20 cellular contexts compared by ENCODE assay signal in the genomic region with DNA sequence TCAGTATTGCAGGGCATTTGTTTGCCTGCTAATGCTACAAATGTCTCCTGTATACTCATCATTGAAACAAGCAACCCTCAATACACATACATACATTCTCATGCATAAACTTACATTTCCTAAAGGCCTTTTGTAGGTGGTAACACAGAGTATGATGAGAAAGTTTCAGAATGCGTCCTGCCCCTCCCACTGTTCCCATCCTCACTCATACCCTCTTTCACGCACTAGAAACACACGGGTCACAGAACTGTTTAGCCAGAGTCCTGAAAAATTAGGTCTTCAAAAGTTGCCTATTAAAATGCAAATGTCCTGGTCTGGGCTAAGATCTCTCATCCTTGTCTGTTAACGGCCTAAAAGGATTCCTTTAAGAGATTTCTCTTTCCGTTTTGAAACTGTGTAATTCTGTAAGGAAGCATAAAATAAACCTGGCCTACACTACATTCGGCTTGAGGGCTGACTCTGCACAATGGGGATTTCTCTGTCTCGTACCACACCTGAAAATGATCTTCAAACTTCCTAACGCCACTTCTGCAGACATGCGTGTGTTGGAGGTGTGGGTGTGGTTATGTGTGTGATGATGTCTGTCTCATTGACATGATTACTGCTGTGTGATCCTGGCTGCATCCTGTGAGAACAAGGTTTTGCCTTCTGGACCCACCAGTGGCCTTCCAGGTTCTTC. TPM values are rescaled to one million over a fixed set of nuclear protein-coding genes. Genes with fewer than 3 reads are reported as not detected.
DNase-seq lines count a peak whose midpoint lies in the region; ATAC-seq, FAIRE-seq and TF ChIP-seq lines count a peak whose summit lies in the region.
"Had no signal": no experiment of that assay in that cellular context is flagged by ENCODE, and none has a peak within 500 bp of the region (broad histone marks: within the 10 kb centered on the region; RNA-seq: fewer than 3 reads in every experiment).

No MANE protein-coding gene starts in this region.

- H3K9me3 ChIP-seq in MM.1S (replicated peaks; ENCODE audit: insufficient read depth, low read length), result no peaks in the 10 kb centered on the region
- H3K9me3 ChIP-seq: BE2C had no signal

- no peaks in the 10 kb centered on the region for H3K9me3 Mint-ChIP-seq in activated CD8-positive, alpha-beta T cell treated with anti-CD3 and anti-CD28 coated beads, Interleukin-2, amount 10 ng/mL, durations not matched to agents 7 days and 5 days (ENCODE audit: insufficient read depth)
- H3K9me3 Mint-ChIP-seq: CD8-positive, alpha-beta T cell had no signal

- H3K4me1 Mint-ChIP-seq in activated CD8-positive, alpha-beta T cell treated with anti-CD3 and anti-CD28 coated beads, Interleukin-2, amount 10 ng/mL, durations not matched to agents 7 days and 5 days (ENCODE audit: low read depth), result no peaks in the 10 kb centered on the region

- POLR2A ChIA-PET in activated CD8-positive, alpha-beta T cell treated with anti-CD3 and anti-CD28 coated beads, Interleukin-2, amount 10 ng/mL, durations not matched to agents 7 days and 5 days (lab: Charles Lee), result no interaction called here

- H3F3A ChIP-seq in MM.1S (ENCODE audit: insufficient read depth, low read length), result peaks cover 18% of the 10 kb centered on the region

- H3K9ac ChIP-seq in MM.1S (ENCODE audit: low read length), result no peak overlapping the region
- H3K9ac ChIP-seq: KMS-11 had no signal

- intact Hi-C loops in left colon (cut with DNase I, micrococcal nuclease), result no loop called here

- ATAC-seq in GM18868 (IDR thresholded peaks at IDR 0.05; ENCODE audit: unreplicated experiment), result peak; percentile 63
- ATAC-seq in GM19351 (IDR thresholded peaks at IDR 0.05; ENCODE audit: unreplicated experiment), result no peak
- ATAC-seq in left colon, result no peak
- ATAC-seq in activated CD8-positive, alpha-beta T cell treated with anti-CD3 and anti-CD28 coated beads, Interleukin-2, amount 10 ng/mL, durations not matched to agents 7 days and 5 days, result no peak
- no peak for ATAC-seq in HG03432 (IDR thresholded peaks at IDR 0.05; ENCODE audit: unreplicated experiment)
- ATAC-seq: CD8-positive, alpha-beta T cell; GM12878; HepG2 had no signal

- H2AFZ ChIP-seq in MM.1S (ENCODE audit: low read length), result peak overlapping the region; percentile 26; the same call in 1 of the 2 replicates

- FAIRE-seq in bronchial epithelial cell (lab: Jason Lieb, UNC), result peak; percentile 60
- FAIRE-seq: A204.1, D721Med, GM12878, HepG2, HTR-8/SVneo had no signal

- no peaks in the 10 kb centered on the region for H3K36me3 ChIP-seq in MM.1S (replicated peaks; ENCODE audit: insufficient read depth, low read length)
- H3K36me3 ChIP-seq in bronchial epithelial cell (ENCODE audit: control insufficient read depth, insufficient read depth, low read length), result no peaks in the 10 kb centered on the region
- H3K36me3 ChIP-seq: BE2C had no signal

- H3K27ac ChIP-seq in MM.1S (ENCODE audit: low read length), result peak overlapping the region; percentile 49; the same call in 1 of the 2 replicates
- H3K27ac ChIP-seq: C4-2B, KMS-11 had no signal

- no peaks in the 10 kb centered on the region for H3K9me2 ChIP-seq in MM.1S (replicated peaks; ENCODE audit: insufficient read depth, low read length)

- peaks cover 12% of the 10 kb centered on the region; the same call in 1 of the 2 replicates for H3K4me1 ChIP-seq in MM.1S (ENCODE audit: low read length)
- H3K4me1 ChIP-seq: BE2C had no signal

- H4K20me1 ChIP-seq in MM.1S (ENCODE audit: insufficient read depth, low read length), result no peaks in the 10 kb centered on the region

- TF ChIP-seq CTCF in MM.1S (IDR thresholded peaks at IDR 0.05; ENCODE audit: low read length), result no peak
- no peak for TF ChIP-seq CTCF in bronchial epithelial cell (IDR thresholded peaks at IDR 0.05; ENCODE audit: insufficient read depth, low read length, severe bottlenecking)

- H3K4me3 ChIP-seq in MM.1S (ENCODE audit: low read length), result peak overlapping the region; percentile 4; the same call in 1 of the 2 replicates
- H3K4me3 ChIP-seq in bronchial epithelial cell (ENCODE audit: low read depth, low read length), result no peak overlapping the region
- H3K4me3 ChIP-seq: GM12878 had no signal

- H3K4me3 Mint-ChIP-seq in activated CD8-positive, alpha-beta T cell treated with anti-CD3 and anti-CD28 coated beads, Interleukin-2, amount 10 ng/mL, durations not matched to agents 7 days and 5 days, result no peak overlapping the region
- H3K4me3 Mint-ChIP-seq: CD8-positive, alpha-beta T cell had no signal

- H3K27me3 ChIP-seq in MM.1S (replicated peaks; ENCODE audit: insufficient read depth, low read length) (no peaks in the 10 kb centered on the region), bronchial epithelial cell (ENCODE audit: control insufficient read depth, insufficient read depth, low read length) (no peaks in the 10 kb centered on the region)
- H3K27me3 ChIP-seq: BE2C had no signal

- DNase-seq in MM.1S, result peak; percentile 78
- DNase-seq in bronchial epithelial cell (ENCODE audit: low read depth), result no peak
- no peak for DNase-seq in left colon
- DNase-seq in activated CD8-positive, alpha-beta T cell treated with anti-CD3 and anti-CD28 coated beads, Interleukin-2, amount 10 ng/mL, durations not matched to agents 7 days and 5 days, result no peak
- DNase-seq: BE2C; CD8-positive, alpha-beta T cell; COR-L47; DMS153; GF-D8; H7 had no signal

- CTCF ChIA-PET in activated CD8-positive, alpha-beta T cell treated with anti-CD3 and anti-CD28 coated beads, Interleukin-2, amount 10 ng/mL, durations not matched to agents 7 days and 5 days (lab: Charles Lee), result no interaction called here

- H3K27ac Mint-ChIP-seq in activated CD8-positive, alpha-beta T cell treated with anti-CD3 and anti-CD28 coated beads, Interleukin-2, amount 10 ng/mL, durations not matched to agents 7 days and 5 days, result no peak overlapping the region
- H3K27ac Mint-ChIP-seq: CD8-positive, alpha-beta T cell had no signal

- no peaks in the 10 kb centered on the region for H3K36me3 Mint-ChIP-seq in activated CD8-positive, alpha-beta T cell treated with anti-CD3 and anti-CD28 coated beads, Interleukin-2, amount 10 ng/mL, durations not matched to agents 7 days and 5 days (ENCODE audit: low read depth)
- H3K36me3 Mint-ChIP-seq: CD8-positive, alpha-beta T cell had no signal

- no peaks in the 10 kb centered on the region for H3K79me2 ChIP-seq in MM.1S (ENCODE audit: low read length)

- H3K4me2 ChIP-seq in MM.1S (ENCODE audit: low read depth, low read length), result peak overlapping the region; percentile 51
- H3K4me2 ChIP-seq: KMS-11 had no signal

- H3K27me3 Mint-ChIP-seq in activated CD8-positive, alpha-beta T cell treated with anti-CD3 and anti-CD28 coated beads, Interleukin-2, amount 10 ng/mL, durations not matched to agents 7 days and 5 days (ENCODE audit: low read depth), result no peaks in the 10 kb centered on the region

RNA-seq across cellular contexts. Expression of a gene that starts 5.3 kb away (rescaled TPM):
- not detected in 2 replicates for total RNA-seq in bronchial epithelial cell
- 1 to 10 TPM in 1 of 2 donors, not detected in 1; 1.5 TPM for total RNA-seq in left colon
- not detected for total RNA-seq in activated CD8-positive, alpha-beta T cell treated with anti-CD3 and anti-CD28 coated beads, Interleukin-2, amount 10 ng/mL, durations not matched to agents 7 days and 5 days
- total RNA-seq: CD8-positive, alpha-beta T cell; H7; HepG2 had no signal
